Comparison of ENCODE assay signal across 8 cellular contexts in genomic region chr2:236177604-236177966, GRCh38. TPM values are rescaled to one million over a fixed set of nuclear protein-coding genes. Genes with fewer than 3 reads are reported as not detected.
DNase-seq lines count a peak whose midpoint lies in the region; ATAC-seq and TF ChIP-seq lines count a peak whose summit lies in the region.

No MANE protein-coding gene starts in this region.

- H3K27ac Mint-ChIP-seq in activated CD4-positive, alpha-beta T cell treated with anti-CD3 and anti-CD28 coated beads, Interleukin-2, amount 10 ng/mL, durations not matched to agents 24 days and 14 days, result no peak overlapping the region

- DNase-seq in activated CD4-positive, alpha-beta T cell treated with anti-CD3 and anti-CD28 coated beads, Interleukin-2, amount 10 ng/mL, durations not matched to agents 24 days and 14 days, result peak; percentile 72
- no peak for DNase-seq in activated CD4-positive, alpha-beta T cell treated with anti-CD3 and anti-CD28 coated beads for 4 hours
- DNase-seq in fibroblast of lung (ENCODE audit: low read depth in 2 of 2) (peak in 1 of 2 donors; percentile 19), retina (peak; percentile 76)
- DNase-seq in stimulated activated naive CD4-positive, alpha-beta T cell (lab: John Stamatoyannopoulos, UW), result no peak

- no peak overlapping the region for H3K9ac ChIP-seq in fibroblast of lung (ENCODE audit: insufficient read depth, low read length)

- no peaks in the 10 kb centered on the region for H3K36me3 ChIP-seq in fibroblast of lung (ENCODE audit: control insufficient read depth, insufficient read depth, low read length)

- H3K4me3 ChIP-seq in fibroblast of lung (replicated peaks in 1 of 4; ENCODE audit: control extremely low read depth in 1 of 4, insufficient read depth in 1 of 4, low read depth in 3 of 4, low read length in 4 of 4), result peak overlapping the region in 1 of 4 experiments; percentile 56

- no peak overlapping the region for H2AFZ ChIP-seq in fibroblast of lung (ENCODE audit: low read length)

- intact Hi-C loops in activated CD4-positive, alpha-beta T cell treated with anti-CD3 and anti-CD28 coated beads, Interleukin-2, amount 10 ng/mL, durations not matched to agents 24 days and 14 days (cut with micrococcal nuclease), result loop anchor here (5.0 to 10.0 kb wide), 2 partner anchors 510 to 683 kb away; partner anchors contain the start of gene AGAP1

- H3K27me3 ChIP-seq in fibroblast of lung (ENCODE audit: control insufficient read depth, insufficient read depth, low read length), result peaks cover 27% of the 10 kb centered on the region

- no peaks in the 10 kb centered on the region for H3K36me3 Mint-ChIP-seq in activated CD4-positive, alpha-beta T cell treated with anti-CD3 and anti-CD28 coated beads, Interleukin-2, amount 10 ng/mL, durations not matched to agents 24 days and 14 days (ENCODE audit: low read depth)

- H3K27ac ChIP-seq in fibroblast of lung (ENCODE audit: insufficient read depth, low read length), result no peak overlapping the region

- peaks cover 2% of the 10 kb centered on the region for H3K4me1 ChIP-seq in fibroblast of lung (ENCODE audit: control insufficient read depth, extremely low read depth, insufficient read depth, low read length)

- ATAC-seq in GM19023 (IDR thresholded peaks at IDR 0.05; ENCODE audit: unreplicated experiment) (no peak), GM21447 (IDR thresholded peaks at IDR 0.05; ENCODE audit: unreplicated experiment) (no peak)

- no peaks in the 10 kb centered on the region for H3K4me1 Mint-ChIP-seq in activated CD4-positive, alpha-beta T cell treated with anti-CD3 and anti-CD28 coated beads, Interleukin-2, amount 10 ng/mL, durations not matched to agents 24 days and 14 days

- peaks cover 59% of the 10 kb centered on the region for H3K27me3 Mint-ChIP-seq in activated CD4-positive, alpha-beta T cell treated with anti-CD3 and anti-CD28 coated beads, Interleukin-2, amount 10 ng/mL, durations not matched to agents 24 days and 14 days

- peak overlapping the region; percentile 82 for H3K4me2 ChIP-seq in fibroblast of lung (ENCODE audit: extremely low read depth, insufficient read depth, low read length)

- no peaks in the 10 kb centered on the region for H3K79me2 ChIP-seq in fibroblast of lung (ENCODE audit: control insufficient read depth, insufficient read depth, low read length)

- no peaks in the 10 kb centered on the region for H3K9me3 Mint-ChIP-seq in activated CD4-positive, alpha-beta T cell treated with anti-CD3 and anti-CD28 coated beads, Interleukin-2, amount 10 ng/mL, durations not matched to agents 24 days and 14 days

- H3K4me3 Mint-ChIP-seq in activated CD4-positive, alpha-beta T cell treated with anti-CD3 and anti-CD28 coated beads, Interleukin-2, amount 10 ng/mL, durations not matched to agents 24 days and 14 days, result no peak overlapping the region

- no peaks in the 10 kb centered on the region for H3K9me3 ChIP-seq in fibroblast of lung (ENCODE audit: control insufficient read depth, insufficient read depth, low read depth, low read length)

- H4K20me1 ChIP-seq in fibroblast of lung (ENCODE audit: control insufficient read depth, extremely low read depth, insufficient read depth, low read length), result no peaks in the 10 kb centered on the region

- peak in 1 of 2 donors; percentile 31 for TF ChIP-seq CTCF in fibroblast of lung (conservative IDR thresholded peaks at IDR 0.05 in 1 of 2, IDR thresholded peaks at IDR 0.05 in 1 of 2; ENCODE audit: low read depth in 1 of 2, low read length in 2 of 2)

TF ChIP-seq in PFSK-1, 5 proteins besides CTCF, POLR2A, EP300 and RAD21:
- TF ChIP-seq FOXP2 (optimal IDR thresholded peaks at IDR 0.05; ENCODE audit: borderline replicate concordance, extremely low read depth, extremely low read length, insufficient read depth), result peak; percentile 25
- no peak for TF ChIP-seq POLR2AphosphoS5 (IDR thresholded peaks at IDR 0.05; ENCODE audit: low read depth, low read length)

RNA-seq across cellular contexts. Expression of gene GBX2, which starts 9.4 kb away (rescaled TPM):
- not detected in 2 replicates for total RNA-seq in activated CD4-positive, alpha-beta T cell treated with anti-CD3 and anti-CD28 coated beads, Interleukin-2, amount 10 ng/mL, durations not matched to agents 24 days and 14 days
- 9.4 TPM for polyA plus RNA-seq in PFSK-1 (2012; ENCODE audit: insufficient read length, low read depth)
- total RNA-seq in fibroblast of lung, result not detected in 2 replicates
- polyA plus RNA-seq in fibroblast of lung, result 0.25 TPM in 1 of 2 replicates, not detected in the other
- polyA plus RNA-seq in fibroblast of lung (2012), result 0.16 TPM in 1 of 2 replicates, not detected in the other
- not detected in 2 replicates for polyA minus RNA-seq in fibroblast of lung (ENCODE audit: low replicate concordance)

Comparison
In these comparisons a context has a peak if more than half of its experiments do, and no peak if none do; other contexts are left out.
1. DNase-seq: peak in activated CD4-positive, alpha-beta T cell treated with anti-CD3 and anti-CD28 coated beads, Interleukin-2, amount 10 ng/mL, durations not matched to agents 24 days and 14 days (single experiment) and retina (single experiment); none in activated CD4-positive, alpha-beta T cell treated with anti-CD3 and anti-CD28 coated beads for 4 hours (0 of 2) and stimulated activated naive CD4-positive, alpha-beta T cell (0 of 6).